In genomic region chr3:129699199-129699598, GRCh38 we compare ENCODE assay signal across 2 cellular contexts.
TF ChIP-seq lines count a peak whose summit lies in the region.

No MANE protein-coding gene starts in this region.

TF ChIP-seq in GM23338, 12 proteins besides CTCF, POLR2A, EP300 and RAD21:
- no peak for TF ChIP-seq NANOG (IDR thresholded peaks at IDR 0.05; ENCODE audit: borderline replicate concordance)
- TF ChIP-seq EZH2 (IDR thresholded peaks at IDR 0.05; ENCODE audit: low read depth, unreplicated experiment), result no peak
- no peak for TF ChIP-seq STAT1 (IDR thresholded peaks at IDR 0.05; ENCODE audit: unreplicated experiment)
- TF ChIP-seq EZH2phosphoT487 (IDR thresholded peaks at IDR 0.05; ENCODE audit: unreplicated experiment), result no peak
- TF ChIP-seq REST (IDR thresholded peaks at IDR 0.05; ENCODE audit: unreplicated experiment), result no peak
- no peak for TF ChIP-seq POLR2AphosphoS5 (IDR thresholded peaks at IDR 0.05; ENCODE audit: low read depth)
- no peak for TF ChIP-seq JUNB (IDR thresholded peaks at IDR 0.05; ENCODE audit: unreplicated experiment)
- TF ChIP-seq ZNF331 (CRISPR knock-in tag; IDR thresholded peaks at IDR 0.05; ENCODE audit: low read depth), result no peak
- TF ChIP-seq CREB1 (CRISPR knock-in tag; IDR thresholded peaks at IDR 0.05; ENCODE audit: low read depth), result no peak
- no peak for TF ChIP-seq ETS1 (IDR thresholded peaks at IDR 0.05)
- no peak for TF ChIP-seq ZNF462 (CRISPR knock-in tag; IDR thresholded peaks at IDR 0.05)
- TF ChIP-seq ZNF114 (CRISPR knock-in tag; IDR thresholded peaks at IDR 0.05), result no peak

TF ChIP-seq in H1, 55 proteins besides CTCF, POLR2A, EP300 and RAD21:
- peak; percentile 18; the same call in 1 of the 2 replicates for TF ChIP-seq SRF (IDR thresholded peaks at IDR 0.05; ENCODE audit: low read depth, low read length)
- no peak for TF ChIP-seq RFX5 (IDR thresholded peaks at IDR 0.05; ENCODE audit: borderline replicate concordance, low read depth, low read length)
